20 cellular contexts compared by ENCODE assay signal in the genomic region with DNA sequence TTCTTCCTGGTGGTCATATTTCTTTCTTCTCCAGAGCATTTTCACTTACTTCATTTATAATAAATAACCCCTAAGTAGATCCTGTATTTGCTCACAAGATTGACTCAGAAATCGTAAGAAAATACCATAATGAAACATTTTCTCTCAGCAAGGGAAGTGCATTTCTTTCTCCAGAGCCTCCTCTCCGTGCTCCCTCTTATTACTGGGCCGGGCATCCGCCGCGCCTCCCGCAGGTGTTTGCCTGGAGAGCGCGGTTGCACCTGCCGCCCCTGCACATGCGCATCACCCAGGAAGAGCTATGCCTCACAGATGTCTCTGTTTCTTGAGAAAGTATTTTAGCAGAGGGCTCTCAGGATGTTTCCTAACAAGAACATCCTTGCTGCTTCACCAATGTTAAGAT.
"Had no signal": no experiment of that assay in that cellular context is flagged by ENCODE, and none has a peak within 500 bp of the region (broad histone marks: within the 10 kb centered on the region; RNA-seq: fewer than 3 reads in every experiment).

No MANE protein-coding gene starts in this region.

- H3K9ac ChIP-seq: parathyroid adenoma had no signal

- H3K79me2 ChIP-seq: parathyroid adenoma had no signal

- H3K36me3 ChIP-seq: esophagus muscularis mucosa, heart right ventricle, neutrophil, sigmoid colon, spleen, thoracic aorta, upper lobe of left lung had no signal

- H3K9me3 ChIP-seq: body of pancreas, neutrophil, sigmoid colon, thoracic aorta, upper lobe of left lung had no signal

- ATAC-seq: activated CD8-positive, alpha-beta memory T cell treated with anti-CD3 and anti-CD28 coated beads, Interleukin-2, amount 10 ng/mL, durations not matched to agents 7 days and 5 days; body of pancreas; heart right ventricle; naive thymus-derived CD8-positive, alpha-beta T cell; stimulated activated memory B cell treated with anti-CD40 and anti-IgM and Interleukin-4, amounts not matched to agents 10 μg/mL and 1 μg/mL and 100 μg/mL, for 72 hours had no signal

- H3K4me3 ChIP-seq: body of pancreas, esophagus muscularis mucosa, heart right ventricle, sigmoid colon, spleen, thoracic aorta, upper lobe of left lung had no signal

- H3K27me3 ChIP-seq: body of pancreas, neutrophil, sigmoid colon, upper lobe of left lung had no signal

- H3K27ac ChIP-seq: body of pancreas, esophagus muscularis mucosa, heart right ventricle, neutrophil, parathyroid adenoma, sigmoid colon, spleen, thoracic aorta, upper lobe of left lung had no signal

- H3K4me1 ChIP-seq: body of pancreas, esophagus muscularis mucosa, heart right ventricle, parathyroid adenoma, sigmoid colon, spleen, upper lobe of left lung had no signal

- DNase-seq: activated B cell treated with CpG ODN at 0.5 μM for 24 hours; activated CD4-positive, alpha-beta memory T cell treated with anti-CD3 and anti-CD28 coated beads, Interleukin-2, amount 10 ng/mL, durations not matched to agents 7 days and 5 days; activated CD4-positive, alpha-beta T cell treated with anti-CD3 and anti-CD28 coated beads for 4 hours; activated CD8-positive, alpha-beta memory T cell treated with anti-CD3 and anti-CD28 coated beads, Interleukin-2, amount 10 ng/mL, durations not matched to agents 7 days and 5 days; activated naive CD4-positive, alpha-beta T cell treated with Interleukin-2 at 50 U/mL for 16 hours; body of pancreas; dermis blood vessel endothelial cell; effector memory CD4-positive, alpha-beta T cell; heart right ventricle; mesenchymal stem cell; sigmoid colon; spleen; stimulated activated CD4-positive, alpha-beta T cell treated with anti-CD3 and anti-CD28 coated beads, Interleukin-4, amount 100 ng/mL, for 4 hours had no signal

- H2AFZ ChIP-seq: parathyroid adenoma had no signal
